12 cellular contexts compared by ENCODE assay signal in the genomic region with DNA sequence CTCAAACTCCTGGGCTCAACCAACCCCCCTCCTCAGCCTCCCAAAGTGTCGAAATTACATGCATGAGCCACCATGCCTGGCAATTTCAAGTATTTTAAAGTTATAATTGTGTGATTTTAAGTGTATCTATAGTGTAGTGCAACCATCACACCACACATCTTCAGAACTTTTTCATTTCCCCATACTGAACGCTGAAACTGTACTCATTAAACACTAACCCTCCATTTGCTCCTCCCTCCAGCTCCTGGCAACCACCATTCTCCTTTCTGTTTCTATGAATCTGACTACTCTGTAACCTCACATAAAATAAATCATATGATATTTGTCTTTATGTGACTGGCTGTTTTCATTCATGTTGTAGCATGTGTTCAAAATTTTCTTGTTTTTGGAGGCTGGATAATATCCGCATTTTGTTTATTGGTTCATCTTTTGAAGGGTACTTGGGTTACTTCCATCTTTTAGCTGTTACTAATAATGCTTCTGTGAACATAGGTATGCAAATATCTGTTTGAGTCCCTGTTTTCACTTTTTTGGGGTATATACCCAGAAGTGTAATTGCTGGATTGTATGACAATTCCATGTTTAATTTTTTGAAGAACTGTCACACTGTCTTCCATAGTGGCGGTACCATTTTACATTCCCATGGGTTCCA.
DNase-seq lines count a peak whose midpoint lies in the region; ATAC-seq and TF ChIP-seq lines count a peak whose summit lies in the region.
"Had no signal": no experiment of that assay in that cellular context is flagged by ENCODE, and none has a peak within 500 bp of the region (broad histone marks: within the 10 kb centered on the region; RNA-seq: fewer than 3 reads in every experiment).

No MANE protein-coding gene starts in this region.

- no peaks in the 10 kb centered on the region for H3K27me3 ChIP-seq in neural progenitor cell
- peaks cover 22% of the 10 kb centered on the region for H3K27me3 ChIP-seq in endodermal cell (ENCODE audit: control insufficient read depth, insufficient read depth, low read length, poor library complexity, severe bottlenecking)
- H3K27me3 ChIP-seq in tibial artery, result no peaks in the 10 kb centered on the region

- no peaks in the 10 kb centered on the region for H3K36me3 ChIP-seq in neural progenitor cell
- no peaks in the 10 kb centered on the region for H3K36me3 ChIP-seq in endodermal cell (ENCODE audit: control insufficient read depth, insufficient read depth, low read length)
- no peaks in the 10 kb centered on the region for H3K36me3 ChIP-seq in tibial artery

- no peak for TF ChIP-seq CTCF in neural progenitor cell (IDR thresholded peaks at IDR 0.05)
- TF ChIP-seq CTCF in osteocyte (IDR thresholded peaks at IDR 0.05), result no peak
- no peak for TF ChIP-seq CTCF in endodermal cell (conservative IDR thresholded peaks at IDR 0.05)
- TF ChIP-seq CTCF in tibial artery (IDR thresholded peaks at IDR 0.05), result no peak

- no peaks in the 10 kb centered on the region for H3F3A ChIP-seq in neural progenitor cell (ENCODE audit: low read depth)

- H3K27ac ChIP-seq in neural progenitor cell (no peak overlapping the region), endodermal cell (ENCODE audit: low read depth, low read length) (no peak overlapping the region), tibial artery (no peak overlapping the region)

- intact Hi-C loops in tibial artery (cut with DNase I; ENCODE audit: low total_unique reads), result no loop called here

- DNase-seq in neural progenitor cell (ENCODE audit: low spot score) (no peak), osteocyte (ENCODE audit: extremely low spot score, unreplicated experiment) (no peak), endodermal cell (no peak), tibial artery (no peak)
- DNase-seq: activated naive CD8-positive, alpha-beta T cell treated with anti-CD3 and anti-CD28 coated beads, Interleukin-2, amount 50 U/mL, for 24 hours; COR-L47; MM.1S; NCI-H526 treated with DMSO at 0.1 percent for 48 hours; SHP77 had no signal

- H3K9me3 Mint-ChIP-seq in neural progenitor cell (peaks cover 2% of the 10 kb centered on the region), osteocyte (ENCODE audit: unreplicated experiment) (no peaks in the 10 kb centered on the region), endodermal cell (no peaks in the 10 kb centered on the region)

- H3K27ac Mint-ChIP-seq in neural progenitor cell (no peak overlapping the region), osteocyte (ENCODE audit: unreplicated experiment) (no peak overlapping the region), endodermal cell (no peak overlapping the region)
- H3K27ac Mint-ChIP-seq: activated naive CD8-positive, alpha-beta T cell treated with anti-CD3 and anti-CD28 coated beads, Interleukin-2, amount 50 U/mL, for 24 hours had no signal

- H3K4me1 ChIP-seq in neural progenitor cell, result no peaks in the 10 kb centered on the region
- no peaks in the 10 kb centered on the region for H3K4me1 ChIP-seq in endodermal cell (ENCODE audit: control insufficient read depth, insufficient read depth, low read length)
- H3K4me1 ChIP-seq in tibial artery, result peaks cover 0 to 10% (median 3%) of the 10 kb centered on the region in 4 donors

- no peak overlapping the region for H3K9ac ChIP-seq in neural progenitor cell
- H3K9ac ChIP-seq in endodermal cell (ENCODE audit: extremely low read depth, low read length, poor library complexity, severe bottlenecking), result no peak overlapping the region

- H3K27me3 Mint-ChIP-seq in neural progenitor cell (ENCODE audit: insufficient read depth, low read depth) (no peaks in the 10 kb centered on the region), osteocyte (ENCODE audit: unreplicated experiment) (peaks cover 5% of the 10 kb centered on the region), endodermal cell (ENCODE audit: insufficient read depth) (no peaks in the 10 kb centered on the region)
- H3K27me3 Mint-ChIP-seq: activated naive CD8-positive, alpha-beta T cell treated with anti-CD3 and anti-CD28 coated beads, Interleukin-2, amount 50 U/mL, for 24 hours had no signal

- H4K20me1 ChIP-seq in neural progenitor cell (ENCODE audit: low read depth), result no peaks in the 10 kb centered on the region

- WGBS in endodermal cell (ENCODE audit: insufficient coverage in 1 of 2, insufficient read length in 1 of 2), 2 experiments, result 95 to 100% methylated on average over 1 to 4 of the region's 4 CpGs

- H3K9me3 ChIP-seq in neural progenitor cell (ENCODE audit: low read depth) (no peaks in the 10 kb centered on the region), endodermal cell (ENCODE audit: control insufficient read depth, low read length) (no peaks in the 10 kb centered on the region), tibial artery (no peaks in the 10 kb centered on the region)

- H3K4me3 ChIP-seq in neural progenitor cell (no peak overlapping the region), endodermal cell (ENCODE audit: low read length) (no peak overlapping the region), tibial artery (no peak overlapping the region)

- no peaks in the 10 kb centered on the region for H3K36me3 Mint-ChIP-seq in neural progenitor cell
- H3K36me3 Mint-ChIP-seq in osteocyte (ENCODE audit: unreplicated experiment), result no peaks in the 10 kb centered on the region
- H3K36me3 Mint-ChIP-seq in endodermal cell (ENCODE audit: low read depth), result no peaks in the 10 kb centered on the region

- H2AFZ ChIP-seq in neural progenitor cell (replicated peaks), result no peak overlapping the region

- H3K4me2 ChIP-seq in neural progenitor cell, result no peak overlapping the region

- H3K79me2 ChIP-seq in neural progenitor cell (ENCODE audit: low read depth), result no peaks in the 10 kb centered on the region

- H3K4me1 Mint-ChIP-seq in neural progenitor cell, result no peaks in the 10 kb centered on the region
- no peaks in the 10 kb centered on the region for H3K4me1 Mint-ChIP-seq in osteocyte (ENCODE audit: unreplicated experiment)
- peaks cover 5% of the 10 kb centered on the region for H3K4me1 Mint-ChIP-seq in endodermal cell

- H3K4me3 Mint-ChIP-seq in neural progenitor cell (peak overlapping the region; percentile 6), osteocyte (ENCODE audit: unreplicated experiment) (no peak overlapping the region), endodermal cell (no peak overlapping the region)
- H3K4me3 Mint-ChIP-seq: activated naive CD8-positive, alpha-beta T cell treated with anti-CD3 and anti-CD28 coated beads, Interleukin-2, amount 50 U/mL, for 24 hours had no signal

- peak; percentile 78 for ATAC-seq in GM19043 (IDR thresholded peaks at IDR 0.05; ENCODE audit: low read depth, unreplicated experiment)
- ATAC-seq in GM21723 (IDR thresholded peaks at IDR 0.05; ENCODE audit: unreplicated experiment), result peak; percentile 90
- ATAC-seq in HG03103 (IDR thresholded peaks at IDR 0.05; ENCODE audit: low read depth, unreplicated experiment), result peak; percentile 71
